In the genomic region with DNA sequence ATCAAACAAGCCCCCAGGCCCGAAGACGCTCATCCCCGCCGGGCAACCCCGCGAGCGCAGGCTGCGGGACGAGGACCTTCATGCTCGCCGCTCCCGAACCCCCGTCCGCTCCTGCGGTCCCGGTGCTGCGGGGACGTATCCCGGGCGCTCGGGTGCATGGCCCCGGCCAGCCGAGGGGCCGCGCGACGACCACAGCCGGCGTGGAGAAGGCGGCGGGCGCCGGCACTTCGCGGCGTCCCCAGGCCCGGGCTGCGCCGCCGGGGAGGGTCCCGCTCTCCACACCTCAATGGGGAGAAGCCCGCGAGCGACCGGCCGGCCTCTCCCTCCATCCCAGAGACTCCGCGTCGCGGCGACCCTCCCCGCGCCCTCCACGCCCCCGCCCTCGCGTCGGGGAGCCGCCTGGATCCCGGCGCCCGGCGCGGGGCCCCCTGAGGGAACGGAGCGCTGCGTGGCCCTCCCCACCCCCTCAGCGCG, we compare ENCODE assay signal across 8 cellular contexts. TPM values are rescaled to one million over a fixed set of nuclear protein-coding genes. Genes with fewer than 3 reads are reported as not detected.
DNase-seq lines count a peak whose midpoint lies in the region; ATAC-seq and TF ChIP-seq lines count a peak whose summit lies in the region.

No MANE protein-coding gene starts in this region.

- peak overlapping the region; percentile 99 for H3K4me3 Mint-ChIP-seq in HFFc6
- H3K4me3 Mint-ChIP-seq in activated T-helper 1 cell treated with anti-CD3 and anti-CD28 coated beads, Interleukin-12 subunit alpha, Interleukin-12 subunit beta, Interleukin-2, Interleukin-4 antibody, amounts not matched to agents 30 ng/mL and 10 ng/mL and 1 ng/mL, durations not matched to agents 14 hours and 24 hours and 36 hours = peak overlapping the region; percentile 84
- H3K4me3 Mint-ChIP-seq in stimulated activated naive CD8-positive, alpha-beta T cell treated with anti-CD3 and anti-CD28 coated beads, Interleukin-15, amount 100 ng/mL, for 72 hours = peak overlapping the region; percentile 83 to 92

- peak overlapping the region; percentile 94 for H3K27ac Mint-ChIP-seq in HFFc6
- no peak overlapping the region for H3K27ac Mint-ChIP-seq in activated T-helper 1 cell treated with anti-CD3 and anti-CD28 coated beads, Interleukin-12 subunit alpha, Interleukin-12 subunit beta, Interleukin-2, Interleukin-4 antibody, amounts not matched to agents 30 ng/mL and 10 ng/mL and 1 ng/mL, durations not matched to agents 14 hours and 24 hours and 36 hours
- peak overlapping the region in 1 of 2 donors; percentile 87 for H3K27ac Mint-ChIP-seq in stimulated activated naive CD8-positive, alpha-beta T cell treated with anti-CD3 and anti-CD28 coated beads, Interleukin-15, amount 100 ng/mL, for 72 hours

- no peaks in the 10 kb centered on the region for H3K9me3 ChIP-seq in iPS-18a (ENCODE audit: control insufficient read depth, low read depth, low read length)

- intact Hi-C loops in activated T-helper 1 cell treated with anti-CD3 and anti-CD28 coated beads, Interleukin-12 subunit alpha, Interleukin-12 subunit beta, Interleukin-2, Interleukin-4 antibody, amounts not matched to agents 30 ng/mL and 10 ng/mL and 1 ng/mL, durations not matched to agents 14 hours and 24 hours and 36 hours (cut with micrococcal nuclease) = loop anchor here (1.0 kb wide), 3 partner anchors 72 to 292 kb away; no protein-coding TSS in a partner anchor

- H3K9ac ChIP-seq in iPS-18a (ENCODE audit: low read length) = peak overlapping the region; percentile 75

- peak; percentile 34 for ATAC-seq in GM18502 (IDR thresholded peaks at IDR 0.05; ENCODE audit: poor library complexity, unreplicated experiment)
- peak; percentile 57 for ATAC-seq in stimulated activated naive CD8-positive, alpha-beta T cell treated with anti-CD3 and anti-CD28 coated beads, Interleukin-15, amount 100 ng/mL, for 72 hours

- H3K4me1 ChIP-seq in iPS-18a (ENCODE audit: control insufficient read depth, low read depth, low read length) = peaks cover 45% of the 10 kb centered on the region

- peaks cover 75% of the 10 kb centered on the region for H3K4me1 Mint-ChIP-seq in HFFc6 (ENCODE audit: low read depth)
- H3K4me1 Mint-ChIP-seq in activated T-helper 1 cell treated with anti-CD3 and anti-CD28 coated beads, Interleukin-12 subunit alpha, Interleukin-12 subunit beta, Interleukin-2, Interleukin-4 antibody, amounts not matched to agents 30 ng/mL and 10 ng/mL and 1 ng/mL, durations not matched to agents 14 hours and 24 hours and 36 hours (ENCODE audit: low read depth) = peaks cover 12% of the 10 kb centered on the region
- H3K4me1 Mint-ChIP-seq in stimulated activated naive CD8-positive, alpha-beta T cell treated with anti-CD3 and anti-CD28 coated beads, Interleukin-15, amount 100 ng/mL, for 72 hours = peaks cover 17% of the 10 kb centered on the region

- no peak for TF ChIP-seq CTCF in HFFc6 (IDR thresholded peaks at IDR 0.05)

- peaks cover 15% of the 10 kb centered on the region for H3K36me3 Mint-ChIP-seq in HFFc6 (ENCODE audit: low read depth)
- H3K36me3 Mint-ChIP-seq in activated T-helper 1 cell treated with anti-CD3 and anti-CD28 coated beads, Interleukin-12 subunit alpha, Interleukin-12 subunit beta, Interleukin-2, Interleukin-4 antibody, amounts not matched to agents 30 ng/mL and 10 ng/mL and 1 ng/mL, durations not matched to agents 14 hours and 24 hours and 36 hours (ENCODE audit: low read depth) = peaks cover 5% of the 10 kb centered on the region

- no peaks in the 10 kb centered on the region; the same call in 1 of the 2 replicates for H3K9me3 Mint-ChIP-seq in HFFc6
- H3K9me3 Mint-ChIP-seq in activated T-helper 1 cell treated with anti-CD3 and anti-CD28 coated beads, Interleukin-12 subunit alpha, Interleukin-12 subunit beta, Interleukin-2, Interleukin-4 antibody, amounts not matched to agents 30 ng/mL and 10 ng/mL and 1 ng/mL, durations not matched to agents 14 hours and 24 hours and 36 hours = no peaks in the 10 kb centered on the region
- H3K9me3 Mint-ChIP-seq in stimulated activated naive CD8-positive, alpha-beta T cell treated with anti-CD3 and anti-CD28 coated beads, Interleukin-15, amount 100 ng/mL, for 72 hours = no peaks in the 10 kb centered on the region

- H3K27me3 ChIP-seq in iPS-18a (ENCODE audit: control insufficient read depth, insufficient read depth, low read length) = peaks cover 21% of the 10 kb centered on the region

- no peaks in the 10 kb centered on the region for H3K36me3 ChIP-seq in iPS-18a (ENCODE audit: control insufficient read depth, low read depth, low read length)

- no peak overlapping the region for H3K27ac ChIP-seq in iPS-18a (ENCODE audit: low read length)

- H3K27me3 Mint-ChIP-seq in HFFc6 (ENCODE audit: insufficient read depth) = peaks cover 4% of the 10 kb centered on the region
- H3K27me3 Mint-ChIP-seq in activated T-helper 1 cell treated with anti-CD3 and anti-CD28 coated beads, Interleukin-12 subunit alpha, Interleukin-12 subunit beta, Interleukin-2, Interleukin-4 antibody, amounts not matched to agents 30 ng/mL and 10 ng/mL and 1 ng/mL, durations not matched to agents 14 hours and 24 hours and 36 hours (ENCODE audit: insufficient read depth) = peaks cover 52% of the 10 kb centered on the region
- H3K27me3 Mint-ChIP-seq in stimulated activated naive CD8-positive, alpha-beta T cell treated with anti-CD3 and anti-CD28 coated beads, Interleukin-15, amount 100 ng/mL, for 72 hours = peaks cover 55% of the 10 kb centered on the region

- DNase-seq in HFFc6 (no peak), ecto neural progenitor cell (ENCODE audit: low spot score) (no peak), NK-92 (lab: John Stamatoyannopoulos, UW; ENCODE audit: unreplicated experiment) (no peak), cerebellum (ENCODE audit: low spot score) (no peak)
- DNase-seq in activated T-helper 1 cell treated with anti-CD3 and anti-CD28 coated beads, Interleukin-12 subunit alpha, Interleukin-12 subunit beta, Interleukin-2, Interleukin-4 antibody, amounts not matched to agents 30 ng/mL and 10 ng/mL and 1 ng/mL, durations not matched to agents 14 hours and 24 hours and 36 hours (ENCODE audit: low spot score) = no peak
- no peak for DNase-seq in stimulated activated naive CD8-positive, alpha-beta T cell treated with anti-CD3 and anti-CD28 coated beads, Interleukin-15, amount 100 ng/mL, for 72 hours

- H3K4me3 ChIP-seq in iPS-18a (ENCODE audit: low read length) = peak overlapping the region; percentile 97

RNA-seq across cellular contexts. Expression of a gene that starts 0.4 kb away (rescaled TPM):
- total RNA-seq in HFFc6 (2021; fragmentation: NEBNext Ultra II Directional; extraction: Animal tissue kit (Norgen Biotek cat#: 25700)) = 10 to 100 TPM; 15.8 to 25.5 (median 19.0) TPM
- 1.6 and 3.2 TPM in 2 replicates for total RNA-seq in activated T-helper 1 cell treated with anti-CD3 and anti-CD28 coated beads, Interleukin-12 subunit alpha, Interleukin-12 subunit beta, Interleukin-2, Interleukin-4 antibody, amounts not matched to agents 30 ng/mL and 10 ng/mL and 1 ng/mL, durations not matched to agents 14 hours and 24 hours and 36 hours
- total RNA-seq in cerebellum = 22.0 TPM
